ENCODE assay signal across 21 cellular contexts in genomic region chr3:139106013-139106932, GRCh38.
"Had no signal": no experiment of that assay in that cellular context is flagged by ENCODE, and none has a peak within 500 bp of the region (broad histone marks: within the 10 kb centered on the region; RNA-seq: fewer than 3 reads in every experiment).

No MANE protein-coding gene starts in this region.

- ATAC-seq: activated naive CD8-positive, alpha-beta T cell treated with anti-CD3 and anti-CD28 coated beads, Interleukin-2, amount 50 U/mL, for 24 hours; effector memory CD8-positive, alpha-beta T cell; esophagus mucosa; sciatic nerve; SK-N-SH treated with all-trans-retinoic acid at 6 μM for 48 hours; stimulated activated naive B cell treated with anti-CD40 and anti-IgM and Interleukin-4, amounts not matched to agents 10 μg/mL and 1 μg/mL and 100 μg/mL, for 72 hours had no signal

- H3K4me3 ChIP-seq: cardiac muscle cell, smooth muscle cell, testis had no signal

- H3K9me3 ChIP-seq: neutrophil, testis had no signal

- H3K36me3 Mint-ChIP-seq: memory B cell; stimulated activated naive B cell treated with anti-CD40 and anti-IgM and Interleukin-4, amounts not matched to agents 10 μg/mL and 1 μg/mL and 100 μg/mL, for 72 hours had no signal

- H3K36me3 ChIP-seq: cardiac muscle cell, neutrophil had no signal

- DNase-seq: activated CD4-positive, alpha-beta T cell treated with anti-CD3 and anti-CD28 coated beads for 1 hour; activated CD4-positive, alpha-beta T cell treated with anti-CD3 and anti-CD28 coated beads, Interleukin-2, amount 50 U/mL, for 4 hours; activated naive CD4-positive, alpha-beta T cell treated with anti-CD3 and anti-CD28 coated beads, Interleukin-2, amount 50 U/mL, for 16 hours; activated naive CD8-positive, alpha-beta T cell treated with anti-CD3 and anti-CD28 coated beads, Interleukin-2, amount 50 U/mL, for 24 hours; activated T-cell treated with anti-CD3 and anti-CD28 coated beads for 4 hours; dermis blood vessel endothelial cell; effector memory CD8-positive, alpha-beta T cell; stimulated activated CD4-positive, alpha-beta T cell treated with anti-CD3 and anti-CD28 coated beads, Interleukin-15, amount 100 ng/mL, for 24 hours; stimulated activated CD4-positive, alpha-beta T cell treated with anti-CD3 and anti-CD28 coated beads, Interleukin-2, amount 100 ng/mL, for 48 hours; stimulated activated naive B cell treated with anti-CD40 and anti-IgM and Interleukin-4, amounts not matched to agents 10 μg/mL and 1 μg/mL and 100 μg/mL, for 72 hours; testis; trophoblast cell had no signal

- H3K4me1 Mint-ChIP-seq: memory B cell; nephron; stimulated activated naive B cell treated with anti-CD40 and anti-IgM and Interleukin-4, amounts not matched to agents 10 μg/mL and 1 μg/mL and 100 μg/mL, for 72 hours had no signal

- H3K4me3 Mint-ChIP-seq: activated naive CD8-positive, alpha-beta T cell treated with anti-CD3 and anti-CD28 coated beads, Interleukin-2, amount 50 U/mL, for 24 hours; effector memory CD8-positive, alpha-beta T cell; memory B cell; nephron; stimulated activated naive B cell treated with anti-CD40 and anti-IgM and Interleukin-4, amounts not matched to agents 10 μg/mL and 1 μg/mL and 100 μg/mL, for 72 hours had no signal

- H3K27me3 ChIP-seq: testis had no signal

- H3K27ac Mint-ChIP-seq: activated naive CD8-positive, alpha-beta T cell treated with anti-CD3 and anti-CD28 coated beads, Interleukin-2, amount 50 U/mL, for 24 hours; effector memory CD8-positive, alpha-beta T cell; memory B cell; nephron; stimulated activated naive B cell treated with anti-CD40 and anti-IgM and Interleukin-4, amounts not matched to agents 10 μg/mL and 1 μg/mL and 100 μg/mL, for 72 hours had no signal

- H3K27ac ChIP-seq: cardiac muscle cell, neutrophil, parathyroid adenoma, testis had no signal

- H3K4me1 ChIP-seq: parathyroid adenoma, testis had no signal

- H3K9me3 Mint-ChIP-seq: activated naive CD8-positive, alpha-beta T cell treated with anti-CD3 and anti-CD28 coated beads, Interleukin-2, amount 50 U/mL, for 24 hours; effector memory CD8-positive, alpha-beta T cell; memory B cell; nephron; stimulated activated naive B cell treated with anti-CD40 and anti-IgM and Interleukin-4, amounts not matched to agents 10 μg/mL and 1 μg/mL and 100 μg/mL, for 72 hours had no signal
